In the genomic region with DNA sequence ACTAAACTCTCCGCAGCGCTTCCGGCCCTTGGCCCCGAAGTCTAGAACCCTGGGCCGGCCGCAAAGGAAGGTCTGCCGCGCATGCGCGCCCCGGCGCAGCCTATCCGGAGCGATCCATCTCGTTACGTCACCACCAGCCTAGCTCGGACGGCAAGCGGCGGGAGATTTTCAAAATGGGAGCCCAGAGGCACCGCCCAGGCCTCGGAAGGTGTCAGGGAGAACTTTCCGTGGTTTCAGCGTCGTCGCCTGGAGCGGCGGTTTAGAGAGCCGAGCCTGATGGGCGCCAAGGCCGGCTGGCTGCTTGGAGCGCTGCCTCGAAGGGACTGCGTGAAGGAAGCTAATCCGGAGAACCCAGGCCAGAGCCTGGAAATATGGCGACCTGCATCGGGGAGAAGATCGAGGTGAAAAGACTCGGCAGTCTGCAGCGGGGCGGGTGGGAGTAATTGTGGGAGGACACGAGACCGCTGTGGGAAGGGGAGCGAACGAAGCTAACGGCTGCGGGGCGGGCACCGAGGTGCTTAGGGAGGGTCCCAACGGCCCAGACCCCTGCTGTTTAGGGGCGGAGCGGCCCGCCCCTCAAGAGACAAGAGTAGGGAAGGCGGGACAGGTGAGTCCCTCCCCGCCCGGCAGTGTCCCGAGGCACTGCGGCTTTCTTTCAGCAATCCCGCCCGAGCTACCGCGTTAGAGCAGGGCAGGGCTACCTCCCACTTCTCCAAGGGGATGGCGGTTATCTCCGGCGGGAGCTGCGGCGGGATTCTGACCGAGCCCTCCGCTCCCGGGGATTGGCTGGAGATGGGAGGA, we compare ENCODE assay signal across 8 cellular contexts. TPM values are rescaled to one million over a fixed set of nuclear protein-coding genes. Genes with fewer than 3 reads are reported as not detected.
DNase-seq lines count a peak whose midpoint lies in the region; ATAC-seq, FAIRE-seq and TF ChIP-seq lines count a peak whose summit lies in the region.

A gene (plus strand): TSS at position 130 of the 801 bp plus-strand sequence. CDS start 242 bp downstream, at position 372.

- peaks cover 40% of the 10 kb centered on the region for H3K36me3 Mint-ChIP-seq in Caco-2 (ENCODE audit: insufficient read depth, unreplicated experiment)
- H3K36me3 Mint-ChIP-seq in effector memory CD8-positive, alpha-beta T cell (ENCODE audit: insufficient read depth): peaks cover 16% of the 10 kb centered on the region

- POLR2A ChIA-PET in Caco-2 (lab: Charles Lee): interaction anchor here (0.6 to 1.7 kb wide), 4 partner anchors 84 to 673 kb away, joined by 3 to 24 read pairs (median 10); a partner anchor contains a TSS
- POLR2A ChIA-PET in activated CD8-positive, alpha-beta memory T cell treated with anti-CD3 and anti-CD28 coated beads for 36 hours (lab: Charles Lee): interaction anchor here (0.6 to 1.7 kb wide), 3 partner anchors 85 to 645 kb away, joined by 3 to 12 read pairs (median 4); a partner anchor contains a TSS

- H3K27me3 ChIP-seq in Caco-2 (replicated peaks; ENCODE audit: control insufficient read depth, insufficient read depth, low read length): no peaks in the 10 kb centered on the region

- intact Hi-C loops in Caco-2 (cut with micrococcal nuclease; ENCODE audit: unreplicated experiment): loop anchor here (1.0 to 5.0 kb wide), 4 partner anchors 84 to 406 kb away; a partner anchor contains a TSS

- H3K27me3 Mint-ChIP-seq in Caco-2 (ENCODE audit: insufficient read depth, unreplicated experiment): no peaks in the 10 kb centered on the region
- no peaks in the 10 kb centered on the region for H3K27me3 Mint-ChIP-seq in effector memory CD8-positive, alpha-beta T cell

- no TSS peak for BruUV-seq in Caco-2 (replicated peaks; lab: Mats Ljungman, UMichigan)

- H3K4me1 ChIP-seq in Caco-2: no peaks in the 10 kb centered on the region; the same call in none of the 2 replicates

- peak within 1 kb of the TSS; percentile 99 for H3K27ac Mint-ChIP-seq in Caco-2 (ENCODE audit: unreplicated experiment)
- H3K27ac Mint-ChIP-seq in effector memory CD8-positive, alpha-beta T cell: peak within 1 kb of the TSS; percentile 98

- H3K4me3 ChIP-seq in Caco-2 (ENCODE audit: low read depth, low read length): peak within 1 kb of the TSS; percentile 97

- H3K4me3 Mint-ChIP-seq in Caco-2 (ENCODE audit: unreplicated experiment): peak within 1 kb of the TSS; percentile 93
- peak within 1 kb of the TSS; percentile 100 for H3K4me3 Mint-ChIP-seq in effector memory CD8-positive, alpha-beta T cell

- no peaks in the 10 kb centered on the region for H3K9me3 ChIP-seq in Caco-2

- no peak for TF ChIP-seq CTCF in Caco-2 (IDR thresholded peaks at IDR 0.05; ENCODE audit: insufficient read depth in 1 of 2, low read depth in 1 of 2, low read length in 1 of 2, severe bottlenecking in 1 of 2, unreplicated experiment in 1 of 2)

- FAIRE-seq in HTR-8/SVneo (lab: Jason Lieb, UNC): peak; percentile 92

- DNase-seq in Caco-2 (peak; percentile 96), HTR-8/SVneo (ENCODE audit: insufficient read length, low spot score) (peak; percentile 96), NOMO-1 treated with DMSO at 0.1 percent for 48 hours (lab: John Stamatoyannopoulos, UW; ENCODE audit: unreplicated experiment) (peak; percentile 98), lung microvascular endothelial cell (ENCODE audit: low read depth in 2 of 2) (peak; percentile 94 to 95)
- peak; percentile 91 to 93 (median 93) for DNase-seq in effector memory CD8-positive, alpha-beta T cell
- DNase-seq in stimulated activated CD4-positive, alpha-beta T cell treated with anti-CD3 and anti-CD28 coated beads, TNF-alpha, amount 100 ng/mL, for 4 hours (ENCODE audit: low read depth in 3 of 3): peak; percentile 81 to 89 (median 89)

- CTCF ChIA-PET in Caco-2 (lab: Charles Lee): interaction anchor here (0.8 to 1.3 kb wide), 4 partner anchors 85 to 106 kb away, joined by 3 to 5 read pairs (median 3); a partner anchor contains a TSS
- CTCF ChIA-PET in activated CD8-positive, alpha-beta memory T cell treated with anti-CD3 and anti-CD28 coated beads for 36 hours (lab: Charles Lee): interaction anchor here (0.8 to 1.9 kb wide), 2 partner anchors 84 to 99 kb away, joined by 3 to 4 read pairs; a partner anchor contains a TSS

- H3K36me3 ChIP-seq in Caco-2 (ENCODE audit: control insufficient read depth, insufficient read depth, low read length): no peaks in the 10 kb centered on the region; the same call in 1 of the 2 replicates

- no peaks in the 10 kb centered on the region for H3K9me3 Mint-ChIP-seq in Caco-2 (ENCODE audit: unreplicated experiment)
- no peaks in the 10 kb centered on the region for H3K9me3 Mint-ChIP-seq in effector memory CD8-positive, alpha-beta T cell

- peak; percentile 91 for ATAC-seq in GM21381 (IDR thresholded peaks at IDR 0.05; ENCODE audit: unreplicated experiment)
- ATAC-seq in effector memory CD8-positive, alpha-beta T cell (replicated peaks): peak; percentile 94

- H3K4me1 Mint-ChIP-seq in Caco-2 (ENCODE audit: low read depth, unreplicated experiment): no peaks in the 10 kb centered on the region
- H3K4me1 Mint-ChIP-seq in effector memory CD8-positive, alpha-beta T cell (ENCODE audit: low read depth in 2 of 2): peaks cover 11 to 18% of the 10 kb centered on the region in 2 donors

RNA-seq across cellular contexts. Expression of the gene that starts here (rescaled TPM):
- total RNA-seq in Caco-2 (2022) (28.2 and 31.1 TPM in 2 replicates), lung microvascular endothelial cell (3.6 and 7.8 TPM in 2 replicates)
- total RNA-seq in activated CD8-positive, alpha-beta memory T cell treated with anti-CD3 and anti-CD28 coated beads for 36 hours: 10 to 100 TPM; 37.6 to 40.5 TPM

Comparison
In these comparisons a context has a peak if more than half of its experiments do, and no peak if none do; other contexts are left out.
1. Peak in every context shown above with its lines: DNase-seq, ATAC-seq and H3K4me3 ChIP-seq.